8 cellular contexts compared by ENCODE assay signal in genomic region chr10:52233351-52233991, GRCh38.
DNase-seq lines count a peak whose midpoint lies in the region; ATAC-seq and TF ChIP-seq lines count a peak whose summit lies in the region.
"Not testable (repeated sequence)": the region's sequence is repeated elsewhere in the genome, so short reads cannot be mapped to it uniquely, and the experiment has no call there.

No MANE protein-coding gene starts in this region.

- H3K27ac ChIP-seq in BLaER1 treated with 17β-estradiol and CSF1 and Interleukin-3, amounts not matched to agents 10 nM and 100 nM: peak overlapping the region in 8 of 11 experiments; percentile 2 to 44 (median 24); a peak in 6 of 22 replicates
- not testable (repeated sequence) for H3K27ac ChIP-seq in iPS-18a (ENCODE audit: low read length)

- ATAC-seq in activated naive CD8-positive, alpha-beta T cell treated with anti-CD3 and anti-CD28 coated beads, Interleukin-2, amount 50 U/mL, for 24 hours; natural killer cell treated with Interleukin-12 subunit alpha and Interleukin-12 subunit beta and Interleukin-15 and Interleukin-18, amount 100 ng/mL, for 72 hours: not testable (repeated sequence)

- peak overlapping the region; percentile 70 for H3K4me3 Mint-ChIP-seq in T-helper 2 cell treated with Interferon-gamma antibody and Interleukin-4, amounts not matched to agents 5 μg/mL and 100 μg/mL, for 36 hours
- peak overlapping the region; percentile 64 for H3K4me3 Mint-ChIP-seq in activated naive CD8-positive, alpha-beta T cell treated with anti-CD3 and anti-CD28 coated beads, Interleukin-2, amount 50 U/mL, for 24 hours
- H3K4me3 Mint-ChIP-seq in natural killer cell treated with Interleukin-12 subunit alpha and Interleukin-12 subunit beta and Interleukin-15 and Interleukin-18, amount 100 ng/mL, for 72 hours: peak overlapping the region; percentile 43
- H3K4me3 Mint-ChIP-seq in stimulated activated naive CD8-positive, alpha-beta T cell treated with anti-CD3 and anti-CD28 coated beads, Interleukin-15, Interleukin-2, amounts not matched to agents 100 ng/mL and 50 ng/mL, for 24 hours: peak overlapping the region; percentile 36

- not testable (repeated sequence) for TF ChIP-seq CTCF in epithelial cell of esophagus (IDR thresholded peaks at IDR 0.05; ENCODE audit: insufficient read depth, low read depth, low read length, missing control alignments)

- DNase-seq in Jurkat, Clone E6-1 (ENCODE audit: low read depth, low spot score); T-helper 2 cell treated with Interferon-gamma antibody and Interleukin-4, amounts not matched to agents 5 μg/mL and 100 μg/mL, for 36 hours (ENCODE audit: low spot score); activated naive CD8-positive, alpha-beta T cell treated with anti-CD3 and anti-CD28 coated beads, Interleukin-2, amount 50 U/mL, for 24 hours; epithelial cell of esophagus (ENCODE audit: low read depth); natural killer cell treated with Interleukin-12 subunit alpha and Interleukin-12 subunit beta and Interleukin-15 and Interleukin-18, amount 100 ng/mL, for 72 hours (ENCODE audit: low spot score): not testable (repeated sequence)

- not testable (repeated sequence) for H3K9me3 ChIP-seq in BLaER1 treated with 17β-estradiol and CSF1 and Interleukin-3, amounts not matched to agents 10 nM and 100 nM (replicated peaks in 1 of 11); iPS-18a (ENCODE audit: control insufficient read depth, low read depth, low read length)

- H3K27me3 Mint-ChIP-seq in T-helper 2 cell treated with Interferon-gamma antibody and Interleukin-4, amounts not matched to agents 5 μg/mL and 100 μg/mL, for 36 hours (ENCODE audit: low read depth): peaks cover 11% of the 10 kb centered on the region
- H3K27me3 Mint-ChIP-seq in activated naive CD8-positive, alpha-beta T cell treated with anti-CD3 and anti-CD28 coated beads, Interleukin-2, amount 50 U/mL, for 24 hours; natural killer cell treated with Interleukin-12 subunit alpha and Interleukin-12 subunit beta and Interleukin-15 and Interleukin-18, amount 100 ng/mL, for 72 hours; stimulated activated naive CD8-positive, alpha-beta T cell treated with anti-CD3 and anti-CD28 coated beads, Interleukin-15, Interleukin-2, amounts not matched to agents 100 ng/mL and 50 ng/mL, for 24 hours: not testable (repeated sequence)

- not testable (repeated sequence) for H3K27me3 ChIP-seq in BLaER1 treated with 17β-estradiol and CSF1 and Interleukin-3, amounts not matched to agents 10 nM and 100 nM; iPS-18a (ENCODE audit: control insufficient read depth, insufficient read depth, low read length)

- H3K4me3 ChIP-seq in BLaER1 treated with 17β-estradiol and CSF1 and Interleukin-3, amounts not matched to agents 10 nM and 100 nM: peak overlapping the region; percentile 12 to 59 (median 48); a peak in 16 of 20 replicates
- H3K4me3 ChIP-seq in Jurkat, Clone E6-1 (ENCODE audit: low read length): peak overlapping the region; percentile 31
- H3K4me3 ChIP-seq in epithelial cell of esophagus (ENCODE audit: low read length) (peak overlapping the region; percentile 27), iPS-18a (ENCODE audit: low read length) (peak overlapping the region; percentile 49)

- not testable (repeated sequence) for H3K9me3 Mint-ChIP-seq in T-helper 2 cell treated with Interferon-gamma antibody and Interleukin-4, amounts not matched to agents 5 μg/mL and 100 μg/mL, for 36 hours; activated naive CD8-positive, alpha-beta T cell treated with anti-CD3 and anti-CD28 coated beads, Interleukin-2, amount 50 U/mL, for 24 hours; natural killer cell treated with Interleukin-12 subunit alpha and Interleukin-12 subunit beta and Interleukin-15 and Interleukin-18, amount 100 ng/mL, for 72 hours; stimulated activated naive CD8-positive, alpha-beta T cell treated with anti-CD3 and anti-CD28 coated beads, Interleukin-15, Interleukin-2, amounts not matched to agents 100 ng/mL and 50 ng/mL, for 24 hours

- H3K4me1 Mint-ChIP-seq in T-helper 2 cell treated with Interferon-gamma antibody and Interleukin-4, amounts not matched to agents 5 μg/mL and 100 μg/mL, for 36 hours (ENCODE audit: low read depth); activated naive CD8-positive, alpha-beta T cell treated with anti-CD3 and anti-CD28 coated beads, Interleukin-2, amount 50 U/mL, for 24 hours; natural killer cell treated with Interleukin-12 subunit alpha and Interleukin-12 subunit beta and Interleukin-15 and Interleukin-18, amount 100 ng/mL, for 72 hours (ENCODE audit: low read depth in 2 of 2): not testable (repeated sequence)
- peaks cover 14% of the 10 kb centered on the region for H3K4me1 Mint-ChIP-seq in stimulated activated naive CD8-positive, alpha-beta T cell treated with anti-CD3 and anti-CD28 coated beads, Interleukin-15, Interleukin-2, amounts not matched to agents 100 ng/mL and 50 ng/mL, for 24 hours (ENCODE audit: low read depth)

- H4K20me1 ChIP-seq in BLaER1 treated with 17β-estradiol and CSF1 and Interleukin-3, amounts not matched to agents 10 nM and 100 nM: not testable (repeated sequence)

- H3K9ac ChIP-seq in BLaER1 treated with 17β-estradiol and CSF1 and Interleukin-3, amounts not matched to agents 10 nM and 100 nM: peak overlapping the region in 6 of 11 experiments; percentile 9 to 57 (median 34); a peak in 6 of 22 replicates
- not testable (repeated sequence) for H3K9ac ChIP-seq in iPS-18a (ENCODE audit: low read length)

- H3K4me1 ChIP-seq in BLaER1 treated with 17β-estradiol and CSF1 and Interleukin-3, amounts not matched to agents 10 nM and 100 nM: peaks cover 7 to 22% (median 14%) of the 10 kb centered on the region in 10 experiments
- not testable (repeated sequence) for H3K4me1 ChIP-seq in iPS-18a (ENCODE audit: control insufficient read depth, low read depth, low read length)

- peak overlapping the region; percentile 32 to 80 (median 56); a peak in 19 of 22 replicates for H3K4me2 ChIP-seq in BLaER1 treated with 17β-estradiol and CSF1 and Interleukin-3, amounts not matched to agents 10 nM and 100 nM

- not testable (repeated sequence) for H3K36me3 ChIP-seq in BLaER1 treated with 17β-estradiol and CSF1 and Interleukin-3, amounts not matched to agents 10 nM and 100 nM; iPS-18a (ENCODE audit: control insufficient read depth, low read depth, low read length)

- not testable (repeated sequence) for H3K27ac Mint-ChIP-seq in T-helper 2 cell treated with Interferon-gamma antibody and Interleukin-4, amounts not matched to agents 5 μg/mL and 100 μg/mL, for 36 hours; activated naive CD8-positive, alpha-beta T cell treated with anti-CD3 and anti-CD28 coated beads, Interleukin-2, amount 50 U/mL, for 24 hours; natural killer cell treated with Interleukin-12 subunit alpha and Interleukin-12 subunit beta and Interleukin-15 and Interleukin-18, amount 100 ng/mL, for 72 hours; stimulated activated naive CD8-positive, alpha-beta T cell treated with anti-CD3 and anti-CD28 coated beads, Interleukin-15, Interleukin-2, amounts not matched to agents 100 ng/mL and 50 ng/mL, for 24 hours

- not testable (repeated sequence) for H3K36me3 Mint-ChIP-seq in T-helper 2 cell treated with Interferon-gamma antibody and Interleukin-4, amounts not matched to agents 5 μg/mL and 100 μg/mL, for 36 hours (ENCODE audit: low read depth); activated naive CD8-positive, alpha-beta T cell treated with anti-CD3 and anti-CD28 coated beads, Interleukin-2, amount 50 U/mL, for 24 hours (ENCODE audit: low read depth); natural killer cell treated with Interleukin-12 subunit alpha and Interleukin-12 subunit beta and Interleukin-15 and Interleukin-18, amount 100 ng/mL, for 72 hours; stimulated activated naive CD8-positive, alpha-beta T cell treated with anti-CD3 and anti-CD28 coated beads, Interleukin-15, Interleukin-2, amounts not matched to agents 100 ng/mL and 50 ng/mL, for 24 hours (ENCODE audit: low read depth)
